Comparison of ENCODE assay signal across 8 cellular contexts in the genomic region with DNA sequence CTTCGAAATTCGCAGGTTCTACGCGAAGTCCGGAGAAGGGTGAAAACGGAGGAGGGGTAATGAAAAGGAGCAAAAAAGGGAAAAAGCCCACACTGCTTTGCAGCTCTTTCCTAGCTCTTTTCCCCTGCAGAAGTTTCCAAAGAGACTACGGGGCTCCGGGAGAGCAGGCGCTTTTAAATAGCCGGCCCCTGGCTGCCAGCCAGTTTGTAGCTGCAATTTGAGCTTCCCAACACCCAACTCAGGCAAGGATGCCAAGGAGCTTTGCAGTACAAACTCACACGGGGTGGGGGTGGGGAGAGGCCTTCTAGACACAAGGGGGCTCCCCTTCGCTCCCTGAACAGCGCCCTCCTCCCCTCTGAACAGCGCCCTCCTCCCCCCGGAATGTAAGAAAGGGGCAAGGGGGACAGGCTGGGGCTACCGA. TPM values are rescaled to one million over a fixed set of nuclear protein-coding genes. Genes with fewer than 3 reads are reported as not detected.
DNase-seq lines count a peak whose midpoint lies in the region; ATAC-seq and TF ChIP-seq lines count a peak whose summit lies in the region.

A gene with protein sequence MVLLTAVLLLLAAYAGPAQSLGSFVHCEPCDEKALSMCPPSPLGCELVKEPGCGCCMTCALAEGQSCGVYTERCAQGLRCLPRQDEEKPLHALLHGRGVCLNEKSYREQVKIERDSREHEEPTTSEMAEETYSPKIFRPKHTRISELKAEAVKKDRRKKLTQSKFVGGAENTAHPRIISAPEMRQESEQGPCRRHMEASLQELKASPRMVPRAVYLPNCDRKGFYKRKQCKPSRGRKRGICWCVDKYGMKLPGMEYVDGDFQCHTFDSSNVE (minus strand): TSS at position 149 of the 421 bp plus-strand sequence. CDS start 774 bp downstream, outside the sequence.

- peak within 1 kb of the TSS; percentile 77 for H3K4me3 Mint-ChIP-seq in activated naive CD4-positive, alpha-beta T cell treated with anti-CD3 and anti-CD28 coated beads, Interleukin-2, amount 50 U/mL, for 24 hours
- H3K4me3 Mint-ChIP-seq in activated naive CD4-positive, alpha-beta T cell treated with anti-CD3 and anti-CD28 coated beads for 36 hours: no peak within 1 kb of the TSS

- no peak for DNase-seq in activated naive CD4-positive, alpha-beta T cell treated with Interleukin-2 at 50 U/mL for 16 hours
- DNase-seq in SK-N-DZ (ENCODE audit: low spot score) (peak; percentile 49), esophagus muscularis mucosa (ENCODE audit: extremely low spot score) (peak; percentile 97), mucosa of descending colon (peak; percentile 65 to 77 (median 73)), upper lobe of left lung (peak in 1 of 2 donors; percentile 47)
- DNase-seq in activated CD4-positive, alpha-beta T cell treated with anti-CD3 and anti-CD28 coated beads, Interleukin-2, amount 50 U/mL, for 1 hour: no peak
- DNase-seq in activated naive CD4-positive, alpha-beta T cell treated with anti-CD3 and anti-CD28 coated beads for 36 hours: no peak

- H3K4me3 ChIP-seq in esophagus muscularis mucosa: peak within 1 kb of the TSS; percentile 70 to 77 (median 74)
- peak within 1 kb of the TSS; percentile 19 for H3K4me3 ChIP-seq in mucosa of descending colon
- peak within 1 kb of the TSS; percentile 24 to 46 (median 44) for H3K4me3 ChIP-seq in upper lobe of left lung

- H3K27me3 ChIP-seq in esophagus muscularis mucosa (peaks cover 0 to 12% (median 0%) of the 10 kb centered on the region in 4 donors), upper lobe of left lung (peaks cover 0 to 18% (median 6%) of the 10 kb centered on the region in 4 donors)

- peak; percentile 21 for ATAC-seq in mucosa of descending colon
- ATAC-seq in upper lobe of left lung (ENCODE audit: low FRiP score in 2 of 2): peak in 1 of 2 donors; percentile 13

- H3K36me3 ChIP-seq in esophagus muscularis mucosa (no peaks in the 10 kb centered on the region), mucosa of descending colon (ENCODE audit: low read depth) (no peaks in the 10 kb centered on the region), upper lobe of left lung (no peaks in the 10 kb centered on the region)

- TF ChIP-seq EP300 in esophagus muscularis mucosa (IDR thresholded peaks at IDR 0.05) (no peak), upper lobe of left lung (IDR thresholded peaks at IDR 0.05) (no peak)

- H3K27me3 Mint-ChIP-seq in activated naive CD4-positive, alpha-beta T cell treated with anti-CD3 and anti-CD28 coated beads, Interleukin-2, amount 50 U/mL, for 24 hours: peaks cover 38% of the 10 kb centered on the region
- H3K27me3 Mint-ChIP-seq in activated naive CD4-positive, alpha-beta T cell treated with anti-CD3 and anti-CD28 coated beads for 36 hours (ENCODE audit: low read depth): peaks cover 59% of the 10 kb centered on the region

- whole genome bisulfite sequencing in esophagus muscularis mucosa: 6% methylated on average over 13 of the region's 16 CpGs
- 13 to 16% methylated on average over 13 to 16 of the region's 16 CpGs for WGBS in upper lobe of left lung, 2 donors

- TF ChIP-seq POLR2A in esophagus muscularis mucosa (IDR thresholded peaks at IDR 0.05; ENCODE audit: low read depth) (peak; percentile 63), upper lobe of left lung (IDR thresholded peaks at IDR 0.05) (peak in 1 of 4 donors; percentile 37)

- intact Hi-C loops in esophagus muscularis mucosa (cut with DNase I) (loop anchor here (5.0 to 10.0 kb wide), 2 partner anchors 467 to 559 kb away; no protein-coding TSS in a partner anchor), mucosa of descending colon (cut with DNase I, micrococcal nuclease) (loop anchor here in 1 of 2 donors (5.0 to 10.0 kb wide), 3 partner anchors 369 to 817 kb away; no protein-coding TSS in a partner anchor)
- intact Hi-C loops in activated naive CD4-positive, alpha-beta T cell treated with anti-CD3 and anti-CD28 coated beads for 36 hours (cut with micrococcal nuclease): loop anchor here (5.0 kb wide), 1 partner anchor 1062 kb away; no protein-coding TSS in a partner anchor

- no peaks in the 10 kb centered on the region for H3K36me3 Mint-ChIP-seq in activated naive CD4-positive, alpha-beta T cell treated with anti-CD3 and anti-CD28 coated beads, Interleukin-2, amount 50 U/mL, for 24 hours
- H3K36me3 Mint-ChIP-seq in activated naive CD4-positive, alpha-beta T cell treated with anti-CD3 and anti-CD28 coated beads for 36 hours (ENCODE audit: low read depth): no peaks in the 10 kb centered on the region

- H3K9me3 ChIP-seq in esophagus muscularis mucosa: peaks cover 0 to 3% (median 0%) of the 10 kb centered on the region in 4 donors
- H3K9me3 ChIP-seq in mucosa of descending colon: no peaks in the 10 kb centered on the region
- no peaks in the 10 kb centered on the region for H3K9me3 ChIP-seq in upper lobe of left lung

- no peaks in the 10 kb centered on the region for H3K9me3 Mint-ChIP-seq in activated naive CD4-positive, alpha-beta T cell treated with anti-CD3 and anti-CD28 coated beads, Interleukin-2, amount 50 U/mL, for 24 hours
- no peaks in the 10 kb centered on the region for H3K9me3 Mint-ChIP-seq in activated naive CD4-positive, alpha-beta T cell treated with anti-CD3 and anti-CD28 coated beads for 36 hours

- H3K27ac Mint-ChIP-seq in activated naive CD4-positive, alpha-beta T cell treated with anti-CD3 and anti-CD28 coated beads, Interleukin-2, amount 50 U/mL, for 24 hours: no peak within 1 kb of the TSS
- no peak within 1 kb of the TSS for H3K27ac Mint-ChIP-seq in activated naive CD4-positive, alpha-beta T cell treated with anti-CD3 and anti-CD28 coated beads for 36 hours

- CTCF ChIA-PET in activated naive CD4-positive, alpha-beta T cell treated with anti-CD3 and anti-CD28 coated beads for 36 hours (lab: Charles Lee): interaction anchor here (0.9 to 2.3 kb wide), 4 partner anchors 12 to 1061 kb away, joined by 3 to 8 read pairs (median 5); no protein-coding TSS in a partner anchor

- peaks cover 31% of the 10 kb centered on the region for H3K4me1 Mint-ChIP-seq in activated naive CD4-positive, alpha-beta T cell treated with anti-CD3 and anti-CD28 coated beads, Interleukin-2, amount 50 U/mL, for 24 hours
- H3K4me1 Mint-ChIP-seq in activated naive CD4-positive, alpha-beta T cell treated with anti-CD3 and anti-CD28 coated beads for 36 hours (ENCODE audit: low read depth): peaks cover 29% of the 10 kb centered on the region

- peak within 1 kb of the TSS; percentile 84 to 94 (median 88) for H3K27ac ChIP-seq in esophagus muscularis mucosa (replicated peaks in 1 of 4)
- peak within 1 kb of the TSS; percentile 27 to 66 (median 40) for H3K27ac ChIP-seq in upper lobe of left lung

- peak in 2 of 3 experiments; percentile 14 to 32 for TF ChIP-seq CTCF in esophagus muscularis mucosa (IDR thresholded peaks at IDR 0.05)
- no peak for TF ChIP-seq CTCF in mucosa of descending colon (IDR thresholded peaks at IDR 0.05)
- TF ChIP-seq CTCF in upper lobe of left lung (IDR thresholded peaks at IDR 0.05): no peak

- peaks cover 47 to 98% (median 92%) of the 10 kb centered on the region in 4 donors for H3K4me1 ChIP-seq in esophagus muscularis mucosa
- H3K4me1 ChIP-seq in mucosa of descending colon (ENCODE audit: low read depth): peaks cover 19% of the 10 kb centered on the region
- H3K4me1 ChIP-seq in upper lobe of left lung: peaks cover 41 to 52% (median 46%) of the 10 kb centered on the region in 4 donors

RNA-seq across cellular contexts. Expression of the gene that starts here (rescaled TPM):
- 9.5 and 10.0 TPM in 2 replicates for polyA plus RNA-seq in SK-N-DZ (2014; cell fraction: cytosol; rRNA removed)
- 5.3 and 7.3 TPM in 2 replicates for polyA plus RNA-seq in SK-N-DZ (2014; cell fraction: nucleus; rRNA removed)
- total RNA-seq in esophagus muscularis mucosa (1,000 to 10,000 TPM in 1 of 4 donors, 100 to 1,000 TPM in 3; 547 to 1,471 (median 705) TPM), mucosa of descending colon (100 to 1,000 TPM in 1 of 3 donors, 10 to 100 TPM in 2; 36.4 to 628 (median 95.9) TPM), upper lobe of left lung (100 to 1,000 TPM in 3 of 6 donors, 10 to 100 TPM in 3; 41.9 to 304 (median 95.5) TPM)
- not detected for total RNA-seq in activated naive CD4-positive, alpha-beta T cell treated with anti-CD3 and anti-CD28 coated beads for 36 hours

Comparison
In these comparisons a context has a peak if more than half of its experiments do, and no peak if none do; other contexts are left out.
1. RNA of the gene that starts here (total RNA-seq): 547 to 1,471 TPM in esophagus muscularis mucosa, 41.9 to 304 TPM in upper lobe of left lung and 36.4 to 628 TPM in mucosa of descending colon; not detected in activated naive CD4-positive, alpha-beta T cell treated with anti-CD3 and anti-CD28 coated beads for 36 hours; every median in the first group is over 10 times any median in the second.
2. DNase-seq: peak in SK-N-DZ (single experiment), esophagus muscularis mucosa (single experiment) and mucosa of descending colon (3 of 3); none in activated naive CD4-positive, alpha-beta T cell treated with Interleukin-2 at 50 U/mL for 16 hours (single experiment), activated CD4-positive, alpha-beta T cell treated with anti-CD3 and anti-CD28 coated beads, Interleukin-2, amount 50 U/mL, for 1 hour (single experiment) and activated naive CD4-positive, alpha-beta T cell treated with anti-CD3 and anti-CD28 coated beads for 36 hours (single experiment).
3. H3K4me3 ChIP-seq: peak in every context shown above with its lines; median percentile 74 in esophagus muscularis mucosa; 44 in upper lobe of left lung; 19 in mucosa of descending colon.
4. CTCF ChIP-seq: peak in esophagus muscularis mucosa (2 of 3); none in mucosa of descending colon (single experiment) and upper lobe of left lung (0 of 6).